Comparison of ENCODE assay signal across 28 cellular contexts in the genomic region with DNA sequence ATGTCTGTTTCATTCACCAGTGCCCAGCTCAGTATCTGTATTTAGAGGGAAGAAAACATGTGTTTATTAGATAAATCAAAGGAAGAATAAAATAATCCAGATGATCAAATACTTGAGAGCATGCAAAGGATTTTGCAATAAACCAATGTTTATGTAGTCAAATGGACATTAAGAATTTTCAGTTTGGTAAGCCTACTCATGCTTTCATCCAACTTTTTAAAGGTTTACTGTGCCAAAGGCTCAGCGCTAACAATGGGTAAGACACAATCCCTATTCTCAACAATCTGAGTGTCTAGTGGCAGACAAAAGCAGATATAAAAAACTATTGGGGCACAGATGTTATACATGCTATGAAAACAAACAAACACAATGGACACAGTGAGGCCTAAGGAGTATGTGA. TPM values are rescaled to one million over a fixed set of nuclear protein-coding genes. Genes with fewer than 3 reads are reported as not detected.
"Had no signal": no experiment of that assay in that cellular context is flagged by ENCODE, and none has a peak within 500 bp of the region (broad histone marks: within the 10 kb centered on the region; RNA-seq: fewer than 3 reads in every experiment).

No MANE protein-coding gene starts in this region.

- H3K36me3 ChIP-seq: colonic mucosa, esophagus squamous epithelium, left lung, pancreas, prostate gland, right atrium auricular region, suprapubic skin, transverse colon, vagina had no signal

- H3K4me1 ChIP-seq: colonic mucosa, esophagus squamous epithelium, left lung, pancreas, prostate gland, right atrium auricular region, suprapubic skin, transverse colon, vagina had no signal

- H3K27ac ChIP-seq: colonic mucosa, esophagus squamous epithelium, left lung, pancreas, prostate gland, right atrium auricular region, suprapubic skin, transverse colon, vagina had no signal

- H3K4me1 Mint-ChIP-seq: central memory CD8-positive, alpha-beta T cell; nephron; stimulated activated naive CD8-positive, alpha-beta T cell treated with anti-CD3 and anti-CD28 coated beads, Interleukin-15, amount 100 ng/mL, for 72 hours had no signal

- H3K4me3 ChIP-seq: colonic mucosa, esophagus squamous epithelium, left lung, mucosa of descending colon, pancreas, prostate gland, right atrium auricular region, smooth muscle cell, suprapubic skin, transverse colon, vagina had no signal

- H3K4me3 Mint-ChIP-seq: central memory CD8-positive, alpha-beta T cell; dendritic cell treated with granulocyte-macrophage colony-stimulating factor and Interleukin-4, amounts not matched to agents 40 ng/mL and 50 ng/mL, for 4 days; mesothelial cell of epicardium; naive B cell; nephron; stimulated activated naive CD8-positive, alpha-beta T cell treated with anti-CD3 and anti-CD28 coated beads, Interleukin-15, amount 100 ng/mL, for 72 hours had no signal

- H3K27ac Mint-ChIP-seq: dendritic cell treated with granulocyte-macrophage colony-stimulating factor and Interleukin-4, amounts not matched to agents 40 ng/mL and 50 ng/mL, for 4 days; mesothelial cell of epicardium; naive B cell; nephron; stimulated activated naive CD8-positive, alpha-beta T cell treated with anti-CD3 and anti-CD28 coated beads, Interleukin-15, amount 100 ng/mL, for 72 hours had no signal

- DNase-seq: colonic mucosa; effector memory CD4-positive, alpha-beta T cell; erythroblast; esophagus squamous epithelium; head of caudate nucleus; left cardiac atrium; left lung; mesenchymal stem cell; mucosa of descending colon; naive B cell; pancreas; stimulated activated CD4-positive, alpha-beta T cell treated with anti-CD3 and anti-CD28 coated beads, Interleukin-12 subunit alpha, Interleukin-12 subunit beta, amount 100 ng/mL, for 4 hours; stimulated activated CD4-positive, alpha-beta T cell treated with anti-CD3 and anti-CD28 coated beads, Interleukin-1b, Interleukin-23, amount 100 ng/mL, for 48 hours; stimulated activated CD4-positive, alpha-beta T cell treated with anti-CD3 and anti-CD28 coated beads, Interleukin-4, amount 100 ng/mL, for 1 hour; stimulated activated CD8-positive, alpha-beta memory T cell treated with anti-CD3 and anti-CD28 coated beads, Interleukin-4, amount 100 ng/mL, for 48 hours; stimulated activated naive CD4-positive, alpha-beta T cell; stimulated activated naive CD8-positive, alpha-beta T cell treated with anti-CD3 and anti-CD28 coated beads, Interleukin-15, amount 100 ng/mL, for 72 hours; transverse colon had no signal

- FAIRE-seq: frontal cortex, pancreas had no signal

- H3K27me3 Mint-ChIP-seq: central memory CD8-positive, alpha-beta T cell; dendritic cell treated with granulocyte-macrophage colony-stimulating factor and Interleukin-4, amounts not matched to agents 40 ng/mL and 50 ng/mL, for 4 days; stimulated activated naive CD8-positive, alpha-beta T cell treated with anti-CD3 and anti-CD28 coated beads, Interleukin-15, amount 100 ng/mL, for 72 hours had no signal

- H3K9me3 ChIP-seq: colonic mucosa, mucosa of descending colon, pancreas, prostate gland, right atrium auricular region, suprapubic skin, transverse colon, vagina had no signal

RNA-seq across cellular contexts. Expression of gene GRB14, which starts 26.3 kb away (rescaled TPM):
- polyA plus RNA-seq: smooth muscle cell had no signal
